Comparison of ENCODE assay signal across 2 cellular contexts in the genomic region with DNA sequence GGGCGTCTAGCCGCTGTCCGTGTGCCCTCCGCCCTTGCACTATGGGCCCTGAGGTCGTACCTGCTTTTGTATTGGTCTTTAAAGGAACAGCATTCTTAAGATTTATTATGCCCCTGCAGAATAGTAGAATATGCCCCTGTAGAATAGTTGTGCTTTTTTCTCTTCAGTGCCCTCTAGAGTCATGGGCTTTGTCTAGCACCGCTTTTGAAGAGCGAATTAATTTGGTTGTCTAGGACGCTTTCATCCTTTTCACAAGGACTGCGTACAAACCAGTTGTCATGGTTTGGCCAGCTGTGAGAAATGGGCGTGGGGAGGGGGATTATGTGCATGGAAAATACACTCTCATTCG.
A peak's percentile ranks its signal among the peaks of the same experiment; 100 is the strongest.
TF ChIP-seq lines count a peak whose summit lies in the region.

No MANE protein-coding gene starts in this region.

TF ChIP-seq in GM23338, 12 proteins besides CTCF, POLR2A, EP300 and RAD21 (continues in another document):
- TF ChIP-seq ZNF331 (CRISPR knock-in tag; IDR thresholded peaks at IDR 0.05; ENCODE audit: low read depth) (no peak), JUNB (IDR thresholded peaks at IDR 0.05; ENCODE audit: unreplicated experiment) (no peak), NANOG (IDR thresholded peaks at IDR 0.05; ENCODE audit: borderline replicate concordance) (no peak), ZNF114 (CRISPR knock-in tag; IDR thresholded peaks at IDR 0.05) (no peak), EZH2phosphoT487 (IDR thresholded peaks at IDR 0.05; ENCODE audit: unreplicated experiment) (no peak), EZH2 (IDR thresholded peaks at IDR 0.05; ENCODE audit: low read depth, unreplicated experiment) (no peak), POLR2AphosphoS5 (IDR thresholded peaks at IDR 0.05; ENCODE audit: low read depth) (no peak), STAT1 (IDR thresholded peaks at IDR 0.05; ENCODE audit: unreplicated experiment) (no peak), CREB1 (CRISPR knock-in tag; IDR thresholded peaks at IDR 0.05; ENCODE audit: low read depth) (no peak)
- TF ChIP-seq, protein P1, sequence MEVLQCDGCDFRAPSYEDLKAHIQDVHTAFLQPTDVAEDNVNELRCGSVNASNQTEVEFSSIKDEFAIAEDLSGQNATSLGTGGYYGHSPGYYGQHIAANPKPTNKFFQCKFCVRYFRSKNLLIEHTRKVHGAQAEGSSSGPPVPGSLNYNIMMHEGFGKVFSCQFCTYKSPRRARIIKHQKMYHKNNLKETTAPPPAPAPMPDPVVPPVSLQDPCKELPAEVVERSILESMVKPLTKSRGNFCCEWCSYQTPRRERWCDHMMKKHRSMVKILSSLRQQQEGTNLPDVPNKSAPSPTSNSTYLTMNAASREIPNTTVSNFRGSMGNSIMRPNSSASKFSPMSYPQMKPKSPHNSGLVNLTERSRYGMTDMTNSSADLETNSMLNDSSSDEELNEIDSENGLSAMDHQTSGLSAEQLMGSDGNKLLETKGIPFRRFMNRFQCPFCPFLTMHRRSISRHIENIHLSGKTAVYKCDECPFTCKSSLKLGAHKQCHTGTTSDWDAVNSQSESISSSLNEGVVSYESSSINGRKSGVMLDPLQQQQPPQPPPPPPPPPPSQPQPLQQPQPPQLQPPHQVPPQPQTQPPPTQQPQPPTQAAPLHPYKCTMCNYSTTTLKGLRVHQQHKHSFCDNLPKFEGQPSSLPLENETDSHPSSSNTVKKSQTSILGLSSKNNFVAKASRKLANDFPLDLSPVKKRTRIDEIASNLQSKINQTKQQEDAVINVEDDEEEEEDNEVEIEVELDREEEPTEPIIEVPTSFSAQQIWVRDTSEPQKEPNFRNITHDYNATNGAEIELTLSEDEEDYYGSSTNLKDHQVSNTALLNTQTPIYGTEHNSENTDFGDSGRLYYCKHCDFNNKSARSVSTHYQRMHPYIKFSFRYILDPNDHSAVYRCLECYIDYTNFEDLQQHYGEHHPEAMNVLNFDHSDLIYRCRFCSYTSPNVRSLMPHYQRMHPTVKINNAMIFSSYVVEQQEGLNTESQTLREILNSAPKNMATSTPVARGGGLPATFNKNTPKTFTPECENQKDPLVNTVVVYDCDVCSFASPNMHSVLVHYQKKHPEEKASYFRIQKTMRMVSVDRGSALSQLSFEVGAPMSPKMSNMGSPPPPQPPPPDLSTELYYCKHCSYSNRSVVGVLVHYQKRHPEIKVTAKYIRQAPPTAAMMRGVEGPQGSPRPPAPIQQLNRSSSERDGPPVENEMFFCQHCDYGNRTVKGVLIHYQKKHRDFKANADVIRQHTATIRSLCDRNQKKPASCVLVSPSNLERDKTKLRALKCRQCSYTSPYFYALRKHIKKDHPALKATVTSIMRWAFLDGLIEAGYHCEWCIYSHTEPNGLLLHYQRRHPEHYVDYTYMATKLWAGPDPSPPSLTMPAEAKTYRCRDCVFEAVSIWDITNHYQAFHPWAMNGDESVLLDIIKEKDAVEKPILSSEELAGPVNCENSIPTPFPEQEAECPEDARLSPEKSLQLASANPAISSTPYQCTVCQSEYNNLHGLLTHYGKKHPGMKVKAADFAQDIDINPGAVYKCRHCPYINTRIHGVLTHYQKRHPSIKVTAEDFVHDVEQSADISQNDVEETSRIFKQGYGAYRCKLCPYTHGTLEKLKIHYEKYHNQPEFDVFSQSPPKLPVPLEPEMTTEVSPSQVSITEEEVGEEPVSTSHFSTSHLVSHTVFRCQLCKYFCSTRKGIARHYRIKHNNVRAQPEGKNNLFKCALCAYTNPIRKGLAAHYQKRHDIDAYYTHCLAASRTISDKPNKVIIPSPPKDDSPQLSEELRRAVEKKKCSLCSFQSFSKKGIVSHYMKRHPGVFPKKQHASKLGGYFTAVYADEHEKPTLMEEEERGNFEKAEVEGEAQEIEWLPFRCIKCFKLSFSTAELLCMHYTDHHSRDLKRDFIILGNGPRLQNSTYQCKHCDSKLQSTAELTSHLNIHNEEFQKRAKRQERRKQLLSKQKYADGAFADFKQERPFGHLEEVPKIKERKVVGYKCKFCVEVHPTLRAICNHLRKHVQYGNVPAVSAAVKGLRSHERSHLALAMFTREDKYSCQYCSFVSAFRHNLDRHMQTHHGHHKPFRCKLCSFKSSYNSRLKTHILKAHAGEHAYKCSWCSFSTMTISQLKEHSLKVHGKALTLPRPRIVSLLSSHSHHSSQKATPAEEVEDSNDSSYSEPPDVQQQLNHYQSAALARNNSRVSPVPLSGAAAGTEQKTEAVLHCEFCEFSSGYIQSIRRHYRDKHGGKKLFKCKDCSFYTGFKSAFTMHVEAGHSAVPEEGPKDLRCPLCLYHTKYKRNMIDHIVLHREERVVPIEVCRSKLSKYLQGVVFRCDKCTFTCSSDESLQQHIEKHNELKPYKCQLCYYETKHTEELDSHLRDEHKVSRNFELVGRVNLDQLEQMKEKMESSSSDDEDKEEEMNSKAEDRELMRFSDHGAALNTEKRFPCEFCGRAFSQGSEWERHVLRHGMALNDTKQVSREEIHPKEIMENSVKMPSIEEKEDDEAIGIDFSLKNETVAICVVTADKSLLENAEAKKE (CRISPR knock-in tag; IDR thresholded peaks at IDR 0.05) = no peak
- TF ChIP-seq, protein P2, sequence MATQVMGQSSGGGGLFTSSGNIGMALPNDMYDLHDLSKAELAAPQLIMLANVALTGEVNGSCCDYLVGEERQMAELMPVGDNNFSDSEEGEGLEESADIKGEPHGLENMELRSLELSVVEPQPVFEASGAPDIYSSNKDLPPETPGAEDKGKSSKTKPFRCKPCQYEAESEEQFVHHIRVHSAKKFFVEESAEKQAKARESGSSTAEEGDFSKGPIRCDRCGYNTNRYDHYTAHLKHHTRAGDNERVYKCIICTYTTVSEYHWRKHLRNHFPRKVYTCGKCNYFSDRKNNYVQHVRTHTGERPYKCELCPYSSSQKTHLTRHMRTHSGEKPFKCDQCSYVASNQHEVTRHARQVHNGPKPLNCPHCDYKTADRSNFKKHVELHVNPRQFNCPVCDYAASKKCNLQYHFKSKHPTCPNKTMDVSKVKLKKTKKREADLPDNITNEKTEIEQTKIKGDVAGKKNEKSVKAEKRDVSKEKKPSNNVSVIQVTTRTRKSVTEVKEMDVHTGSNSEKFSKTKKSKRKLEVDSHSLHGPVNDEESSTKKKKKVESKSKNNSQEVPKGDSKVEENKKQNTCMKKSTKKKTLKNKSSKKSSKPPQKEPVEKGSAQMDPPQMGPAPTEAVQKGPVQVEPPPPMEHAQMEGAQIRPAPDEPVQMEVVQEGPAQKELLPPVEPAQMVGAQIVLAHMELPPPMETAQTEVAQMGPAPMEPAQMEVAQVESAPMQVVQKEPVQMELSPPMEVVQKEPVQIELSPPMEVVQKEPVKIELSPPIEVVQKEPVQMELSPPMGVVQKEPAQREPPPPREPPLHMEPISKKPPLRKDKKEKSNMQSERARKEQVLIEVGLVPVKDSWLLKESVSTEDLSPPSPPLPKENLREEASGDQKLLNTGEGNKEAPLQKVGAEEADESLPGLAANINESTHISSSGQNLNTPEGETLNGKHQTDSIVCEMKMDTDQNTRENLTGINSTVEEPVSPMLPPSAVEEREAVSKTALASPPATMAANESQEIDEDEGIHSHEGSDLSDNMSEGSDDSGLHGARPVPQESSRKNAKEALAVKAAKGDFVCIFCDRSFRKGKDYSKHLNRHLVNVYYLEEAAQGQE (IDR thresholded peaks at IDR 0.05; ENCODE audit: unreplicated experiment) = no peak

TF ChIP-seq in GM12878, 131 proteins besides CTCF, POLR2A, EP300 and RAD21:
- no peak for TF ChIP-seq HCFC1 (IDR thresholded peaks at IDR 0.05; ENCODE audit: low read length)
- TF ChIP-seq, protein P3, sequence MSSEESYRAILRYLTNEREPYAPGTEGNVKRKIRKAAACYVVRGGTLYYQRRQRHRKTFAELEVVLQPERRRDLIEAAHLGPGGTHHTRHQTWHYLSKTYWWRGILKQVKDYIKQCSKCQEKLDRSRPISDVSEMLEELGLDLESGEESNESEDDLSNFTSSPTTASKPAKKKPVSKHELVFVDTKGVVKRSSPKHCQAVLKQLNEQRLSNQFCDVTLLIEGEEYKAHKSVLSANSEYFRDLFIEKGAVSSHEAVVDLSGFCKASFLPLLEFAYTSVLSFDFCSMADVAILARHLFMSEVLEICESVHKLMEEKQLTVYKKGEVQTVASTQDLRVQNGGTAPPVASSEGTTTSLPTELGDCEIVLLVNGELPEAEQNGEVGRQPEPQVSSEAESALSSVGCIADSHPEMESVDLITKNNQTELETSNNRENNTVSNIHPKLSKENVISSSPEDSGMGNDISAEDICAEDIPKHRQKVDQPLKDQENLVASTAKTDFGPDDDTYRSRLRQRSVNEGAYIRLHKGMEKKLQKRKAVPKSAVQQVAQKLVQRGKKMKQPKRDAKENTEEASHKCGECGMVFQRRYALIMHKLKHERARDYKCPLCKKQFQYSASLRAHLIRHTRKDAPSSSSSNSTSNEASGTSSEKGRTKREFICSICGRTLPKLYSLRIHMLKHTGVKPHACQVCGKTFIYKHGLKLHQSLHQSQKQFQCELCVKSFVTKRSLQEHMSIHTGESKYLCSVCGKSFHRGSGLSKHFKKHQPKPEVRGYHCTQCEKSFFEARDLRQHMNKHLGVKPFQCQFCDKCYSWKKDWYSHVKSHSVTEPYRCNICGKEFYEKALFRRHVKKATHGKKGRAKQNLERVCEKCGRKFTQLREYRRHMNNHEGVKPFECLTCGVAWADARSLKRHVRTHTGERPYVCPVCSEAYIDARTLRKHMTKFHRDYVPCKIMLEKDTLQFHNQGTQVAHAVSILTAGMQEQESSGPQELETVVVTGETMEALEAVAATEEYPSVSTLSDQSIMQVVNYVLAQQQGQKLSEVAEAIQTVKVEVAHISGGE (CRISPR knock-in tag; IDR thresholded peaks at IDR 0.05) = no peak
- no peak for TF ChIP-seq ZNF207 (IDR thresholded peaks at IDR 0.05; ENCODE audit: borderline replicate concordance)
- TF ChIP-seq, protein P4, sequence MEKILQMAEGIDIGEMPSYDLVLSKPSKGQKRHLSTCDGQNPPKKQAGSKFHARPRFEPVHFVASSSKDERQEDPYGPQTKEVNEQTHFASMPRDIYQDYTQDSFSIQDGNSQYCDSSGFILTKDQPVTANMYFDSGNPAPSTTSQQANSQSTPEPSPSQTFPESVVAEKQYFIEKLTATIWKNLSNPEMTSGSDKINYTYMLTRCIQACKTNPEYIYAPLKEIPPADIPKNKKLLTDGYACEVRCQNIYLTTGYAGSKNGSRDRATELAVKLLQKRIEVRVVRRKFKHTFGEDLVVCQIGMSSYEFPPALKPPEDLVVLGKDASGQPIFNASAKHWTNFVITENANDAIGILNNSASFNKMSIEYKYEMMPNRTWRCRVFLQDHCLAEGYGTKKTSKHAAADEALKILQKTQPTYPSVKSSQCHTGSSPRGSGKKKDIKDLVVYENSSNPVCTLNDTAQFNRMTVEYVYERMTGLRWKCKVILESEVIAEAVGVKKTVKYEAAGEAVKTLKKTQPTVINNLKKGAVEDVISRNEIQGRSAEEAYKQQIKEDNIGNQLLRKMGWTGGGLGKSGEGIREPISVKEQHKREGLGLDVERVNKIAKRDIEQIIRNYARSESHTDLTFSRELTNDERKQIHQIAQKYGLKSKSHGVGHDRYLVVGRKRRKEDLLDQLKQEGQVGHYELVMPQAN (conservative IDR thresholded peaks at IDR 0.05) = peak; percentile 65
- TF ChIP-seq ZZZ3 (IDR thresholded peaks at IDR 0.05; ENCODE audit: control insufficient read depth, insufficient read length, low read depth) = no peak
- peak; percentile 30; the same call in 1 of the 2 replicates for TF ChIP-seq SIN3A (IDR thresholded peaks at IDR 0.05; ENCODE audit: low read depth, low read length)
- no peak for TF ChIP-seq PAX8 (IDR thresholded peaks at IDR 0.05)
- TF ChIP-seq MXI1 (IDR thresholded peaks at IDR 0.05; ENCODE audit: low read depth, low read length) = peak; percentile 87; the same call in 1 of the 2 replicates
- TF ChIP-seq IKZF1 (conservative IDR thresholded peaks at IDR 0.05) = no peak
- TF ChIP-seq SMAD1 (IDR thresholded peaks at IDR 0.05; ENCODE audit: low read depth, partially characterized antibody) = no peak
- no peak for TF ChIP-seq MTA2 (IDR thresholded peaks at IDR 0.05; ENCODE audit: low read depth)
- no peak for TF ChIP-seq RUNX3 (IDR thresholded peaks at IDR 0.05; ENCODE audit: low read length)
- no peak for TF ChIP-seq BACH1 (IDR thresholded peaks at IDR 0.05; ENCODE audit: borderline replicate concordance)
- TF ChIP-seq, protein P5, sequence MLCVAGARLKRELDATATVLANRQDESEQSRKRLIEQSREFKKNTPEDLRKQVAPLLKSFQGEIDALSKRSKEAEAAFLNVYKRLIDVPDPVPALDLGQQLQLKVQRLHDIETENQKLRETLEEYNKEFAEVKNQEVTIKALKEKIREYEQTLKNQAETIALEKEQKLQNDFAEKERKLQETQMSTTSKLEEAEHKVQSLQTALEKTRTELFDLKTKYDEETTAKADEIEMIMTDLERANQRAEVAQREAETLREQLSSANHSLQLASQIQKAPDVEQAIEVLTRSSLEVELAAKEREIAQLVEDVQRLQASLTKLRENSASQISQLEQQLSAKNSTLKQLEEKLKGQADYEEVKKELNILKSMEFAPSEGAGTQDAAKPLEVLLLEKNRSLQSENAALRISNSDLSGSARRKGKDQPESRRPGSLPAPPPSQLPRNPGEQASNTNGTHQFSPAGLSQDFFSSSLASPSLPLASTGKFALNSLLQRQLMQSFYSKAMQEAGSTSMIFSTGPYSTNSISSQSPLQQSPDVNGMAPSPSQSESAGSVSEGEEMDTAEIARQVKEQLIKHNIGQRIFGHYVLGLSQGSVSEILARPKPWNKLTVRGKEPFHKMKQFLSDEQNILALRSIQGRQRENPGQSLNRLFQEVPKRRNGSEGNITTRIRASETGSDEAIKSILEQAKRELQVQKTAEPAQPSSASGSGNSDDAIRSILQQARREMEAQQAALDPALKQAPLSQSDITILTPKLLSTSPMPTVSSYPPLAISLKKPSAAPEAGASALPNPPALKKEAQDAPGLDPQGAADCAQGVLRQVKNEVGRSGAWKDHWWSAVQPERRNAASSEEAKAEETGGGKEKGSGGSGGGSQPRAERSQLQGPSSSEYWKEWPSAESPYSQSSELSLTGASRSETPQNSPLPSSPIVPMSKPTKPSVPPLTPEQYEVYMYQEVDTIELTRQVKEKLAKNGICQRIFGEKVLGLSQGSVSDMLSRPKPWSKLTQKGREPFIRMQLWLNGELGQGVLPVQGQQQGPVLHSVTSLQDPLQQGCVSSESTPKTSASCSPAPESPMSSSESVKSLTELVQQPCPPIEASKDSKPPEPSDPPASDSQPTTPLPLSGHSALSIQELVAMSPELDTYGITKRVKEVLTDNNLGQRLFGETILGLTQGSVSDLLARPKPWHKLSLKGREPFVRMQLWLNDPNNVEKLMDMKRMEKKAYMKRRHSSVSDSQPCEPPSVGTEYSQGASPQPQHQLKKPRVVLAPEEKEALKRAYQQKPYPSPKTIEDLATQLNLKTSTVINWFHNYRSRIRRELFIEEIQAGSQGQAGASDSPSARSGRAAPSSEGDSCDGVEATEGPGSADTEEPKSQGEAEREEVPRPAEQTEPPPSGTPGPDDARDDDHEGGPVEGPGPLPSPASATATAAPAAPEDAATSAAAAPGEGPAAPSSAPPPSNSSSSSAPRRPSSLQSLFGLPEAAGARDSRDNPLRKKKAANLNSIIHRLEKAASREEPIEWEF (IDR thresholded peaks at IDR 0.05; ENCODE audit: insufficient replicate concordance, low read depth, low read length) = no peak
- TF ChIP-seq SMC3 (IDR thresholded peaks at IDR 0.05; ENCODE audit: borderline replicate concordance, low read length) = peak; percentile 27; the same call in 1 of the 2 replicates
